Comparison of ENCODE assay signal across 21 cellular contexts in genomic region chr16:20504418-20504817, GRCh38. TPM values are rescaled to one million over a fixed set of nuclear protein-coding genes. Genes with fewer than 3 reads are reported as not detected.
A peak's percentile ranks its signal among the peaks of the same experiment; 100 is the strongest.
DNase-seq lines count a peak whose midpoint lies in the region; ATAC-seq, FAIRE-seq and TF ChIP-seq lines count a peak whose summit lies in the region.
"Had no signal": no experiment of that assay in that cellular context is flagged by ENCODE, and none has a peak within 500 bp of the region (broad histone marks: within the 10 kb centered on the region; RNA-seq: fewer than 3 reads in every experiment).

No MANE protein-coding gene starts in this region.

- no peaks in the 10 kb centered on the region for H4K20me1 ChIP-seq in HepG2 (ENCODE audit: insufficient read depth, low read length)

- DNase-seq in NCI-H2029 treated with DMSO at 0.1 percent for 48 hours (lab: John Stamatoyannopoulos, UW) (peak; percentile 51), HepG2 (ENCODE audit: low spot score) (no peak), prostate gland (ENCODE audit: low spot score) (peak; percentile 7), Calu3 (no peak), H7 (no peak)
- DNase-seq in activated naive CD4-positive, alpha-beta T cell (lab: John Stamatoyannopoulos, UW), result no peak
- DNase-seq: ACHN; BE2C; C1 segment of cervical spinal cord; CD4-positive, CD25-positive, alpha-beta regulatory T cell; CD8-positive, alpha-beta memory T cell; COR-L47 had no signal

- H3K9me3 ChIP-seq in HepG2 (ENCODE audit: low read length) (peaks cover 36% of the 10 kb centered on the region), prostate gland (no peaks in the 10 kb centered on the region)
- H3K9me3 ChIP-seq: BE2C, HAP-1 had no signal

- WGBS in HepG2 (ENCODE audit: low lambda C conversion rate), result 11% methylated on average over 1 of the region's 1 CpG
- WGBS in prostate gland, result 80% methylated on average over 1 of the region's 1 CpG

- no peak for TF ChIP-seq POLR2A in HepG2 (IDR thresholded peaks at IDR 0.05; ENCODE audit: insufficient read depth in 1 of 2, low read depth in 2 of 2, low read length in 2 of 2)
- TF ChIP-seq POLR2A in prostate gland (IDR thresholded peaks at IDR 0.05), result no peak

- BruUV-seq in HepG2 (replicated peaks; lab: Mats Ljungman, UMichigan), result no TSS peak
- no TSS peak for BruUV-seq in Calu3 (replicated peaks; lab: Mats Ljungman, UMichigan)

- TF ChIP-seq CTCF in VCaP (conservative IDR thresholded peaks at IDR 0.05) (no peak), HepG2 (CRISPR knock-in tag; IDR thresholded peaks at IDR 0.05) (no peak), prostate gland (IDR thresholded peaks at IDR 0.05) (no peak), Calu3 (IDR thresholded peaks at IDR 0.05; ENCODE audit: unreplicated experiment) (no peak)

- no peaks in the 10 kb centered on the region; a peak in 1 of 5 replicates for H3K27me3 ChIP-seq in HepG2 (ENCODE audit: control insufficient read depth in 1 of 2, insufficient read depth in 2 of 2, low read length in 2 of 2)
- no peaks in the 10 kb centered on the region for H3K27me3 ChIP-seq in prostate gland (replicated peaks; ENCODE audit: insufficient read depth)
- no peaks in the 10 kb centered on the region for H3K27me3 ChIP-seq in H7 (ENCODE audit: control insufficient read depth, insufficient read depth, low read length)
- H3K27me3 ChIP-seq: BE2C had no signal

- no peak overlapping the region for H2AFZ ChIP-seq in HepG2 (ENCODE audit: low read length)

- H3K4me2 ChIP-seq in HepG2 (ENCODE audit: low read depth, low read length), result no peak overlapping the region

- H3K9ac ChIP-seq in HepG2 (ENCODE audit: insufficient read depth, low read depth, low read length), result no peak overlapping the region

- no peaks in the 10 kb centered on the region for H3K4me1 Mint-ChIP-seq in Calu3 (ENCODE audit: low read depth, unreplicated experiment)
- H3K4me1 Mint-ChIP-seq: CD4-positive, CD25-positive, alpha-beta regulatory T cell; CD8-positive, alpha-beta memory T cell had no signal

- H3K4me3 ChIP-seq in HepG2 (replicated peaks in 1 of 3; ENCODE audit: insufficient read depth in 1 of 3, low read depth in 2 of 3, low read length in 3 of 3), result no peak overlapping the region
- no peak overlapping the region for H3K4me3 ChIP-seq in prostate gland
- H3K4me3 ChIP-seq in H7 (ENCODE audit: insufficient read depth, low read depth, low read length), result no peak overlapping the region
- H3K4me3 ChIP-seq: HAP-1 had no signal

- FAIRE-seq in HepG2 (lab: Jason Lieb, UNC), result peak; percentile 21
- FAIRE-seq: A204.1, D721Med, G401.6, GM12891, GM19239 had no signal

- CTCF ChIA-PET in HepG2 (lab: Yijun Ruan, JAX; ENCODE audit: low intra/inter-chr PET ratio, low total read pairs) (no interaction called here), Calu3 (lab: Charles Lee) (no interaction called here)

- H3K4me1 ChIP-seq in HepG2 (ENCODE audit: insufficient read depth, low read length) (no peaks in the 10 kb centered on the region), prostate gland (replicated peaks) (peaks cover 4% of the 10 kb centered on the region)
- H3K4me1 ChIP-seq: BE2C, HAP-1 had no signal

- no peaks in the 10 kb centered on the region for H3K36me3 Mint-ChIP-seq in Calu3 (ENCODE audit: insufficient read depth, unreplicated experiment)
- H3K36me3 Mint-ChIP-seq: CD4-positive, CD25-positive, alpha-beta regulatory T cell; CD8-positive, alpha-beta memory T cell had no signal

- H3K79me2 ChIP-seq in HepG2 (ENCODE audit: insufficient read depth, low read length), result no peaks in the 10 kb centered on the region

- intact Hi-C loops in HepG2 (cut with micrococcal nuclease; ENCODE audit: unreplicated experiment), result no loop called here
- intact Hi-C loops in prostate gland (cut with DNase I), result no loop called here
- intact Hi-C loops in Calu3 (cut with micrococcal nuclease; ENCODE audit: unreplicated experiment), result no loop called here

- in situ Hi-C loops in HepG2 (cut with HindIII; ENCODE audit: extremely low pct_ligation_motif_present, low pct_unique_long_range_greater_than_20kb), result no loop called here

- peaks cover 9% of the 10 kb centered on the region for H3K9me3 Mint-ChIP-seq in Calu3 (ENCODE audit: low read depth, unreplicated experiment)

- TF ChIP-seq EP300 in HepG2 (IDR thresholded peaks at IDR 0.05; ENCODE audit: low read depth in 2 of 2, low read length in 2 of 2) (no peak), HepG2 (CRISPR knock-in tag; IDR thresholded peaks at IDR 0.05; ENCODE audit: borderline replicate concordance) (no peak)

- no peak for TF ChIP-seq RAD21 in HepG2 (CRISPR knock-in tag; IDR thresholded peaks at IDR 0.05)

- H3K4me3 Mint-ChIP-seq in Calu3 (ENCODE audit: low read depth, unreplicated experiment), result no peak overlapping the region
- H3K4me3 Mint-ChIP-seq: CD4-positive, CD25-positive, alpha-beta regulatory T cell; CD8-positive, alpha-beta memory T cell had no signal

- ATAC-seq in HepG2, result no peak

- no peaks in the 10 kb centered on the region for H3K36me3 ChIP-seq in HepG2 (replicated peaks in 1 of 2; ENCODE audit: control insufficient read depth in 1 of 2, insufficient read depth in 2 of 2, low read length in 2 of 2)
- H3K36me3 ChIP-seq in prostate gland, result no peaks in the 10 kb centered on the region
- H3K36me3 ChIP-seq in H7 (replicated peaks; ENCODE audit: control insufficient read depth, insufficient read depth, low read length), result no peaks in the 10 kb centered on the region
- H3K36me3 ChIP-seq: BE2C, HAP-1 had no signal

- POLR2A ChIA-PET in HepG2 (lab: Yijun Ruan, JAX), result no interaction called here

- H3K27ac ChIP-seq in VCaP (peak overlapping the region; percentile 26; the same call in 1 of the 2 replicates), HepG2 (ENCODE audit: extremely low read length, insufficient read depth, low read length) (no peak overlapping the region), prostate gland (no peak overlapping the region)

- no peak overlapping the region for H3K27ac Mint-ChIP-seq in Calu3 (ENCODE audit: unreplicated experiment)

- H3K27me3 Mint-ChIP-seq in Calu3 (ENCODE audit: unreplicated experiment), result no peaks in the 10 kb centered on the region
- H3K27me3 Mint-ChIP-seq: CD8-positive, alpha-beta memory T cell had no signal

TF ChIP-seq in HepG2, 621 proteins besides CTCF, POLR2A, EP300 and RAD21 (continues in another document):
- TF ChIP-seq ZNF691 (CRISPR knock-in tag; IDR thresholded peaks at IDR 0.05; ENCODE audit: borderline replicate concordance, low read depth) (no peak), DNMT1 (CRISPR knock-in tag; IDR thresholded peaks at IDR 0.05) (0 out of 2 replicates have a peak, but pooled peaks have one; percentile 1), TCF12 (IDR thresholded peaks at IDR 0.05) (no peak), TCF12 (CRISPR knock-in tag; IDR thresholded peaks at IDR 0.05) (no peak), ZBTB46 (CRISPR knock-in tag; IDR thresholded peaks at IDR 0.05; ENCODE audit: borderline replicate concordance) (no peak), ZNF891 (CRISPR knock-in tag; IDR thresholded peaks at IDR 0.05) (0 out of 2 replicates have a peak, but pooled peaks have one; percentile 18), SOX6 (IDR thresholded peaks at IDR 0.05) (no peak), SOX6 (CRISPR knock-in tag; IDR thresholded peaks at IDR 0.05) (no peak), STAT5B (CRISPR knock-in tag; IDR thresholded peaks at IDR 0.05) (no peak)

RNA-seq across cellular contexts. Expression of gene ACSM2A, which starts 53.1 kb away (rescaled TPM):
- total RNA-seq in HepG2 (2016; rRNA removed; fragmentation: Illumina TruSeq; extraction: Trizol), result 10.6 and 16.3 TPM in 2 replicates
- 2.9 and 3.1 TPM in 2 replicates for total RNA-seq in HepG2 (2016; cell fraction: cytosol; rRNA removed; fragmentation: Illumina TruSeq; extraction: Trizol; ENCODE audit: low read depth)
- 11.7 and 15.3 TPM in 2 replicates for total RNA-seq in HepG2 (2016; cell fraction: insoluble cytoplasmic fraction; rRNA removed; fragmentation: Illumina TruSeq; extraction: Trizol)
- total RNA-seq in HepG2 (2016; cell fraction: membrane; rRNA removed; fragmentation: Illumina TruSeq; extraction: Trizol), result 4.0 and 5.9 TPM in 2 replicates
- 28.0 and 30.1 TPM in 2 replicates for total RNA-seq in HepG2 (2016; cell fraction: nucleus; rRNA removed; fragmentation: Illumina TruSeq; extraction: Trizol)
- 11.4 and 20.8 TPM in 2 replicates for polyA plus RNA-seq in HepG2 (2011; rRNA removed)
- 5.3 and 12.2 TPM in 2 replicates for polyA plus RNA-seq in HepG2 (2011; cell fraction: cytosol; rRNA removed)
- polyA plus RNA-seq in HepG2 (2011; cell fraction: nucleus; rRNA removed), result 20.1 and 45.8 TPM in 2 replicates
- 30.0 and 36.4 TPM in 2 replicates for polyA plus RNA-seq in HepG2 (2012)
- polyA plus RNA-seq in HepG2 (2016; cell fraction: cytosol; fragmentation: Illumina TruSeq; extraction: Trizol; ENCODE audit: low read depth), result 2.7 and 3.5 TPM in 2 replicates
- polyA plus RNA-seq in HepG2 (2016; cell fraction: insoluble cytoplasmic fraction; fragmentation: Illumina TruSeq; extraction: Trizol; ENCODE audit: low read depth), result 8.6 and 9.3 TPM in 2 replicates
- 4.8 and 5.5 TPM in 2 replicates for polyA plus RNA-seq in HepG2 (2016; cell fraction: membrane; fragmentation: Illumina TruSeq; extraction: Trizol; ENCODE audit: low read depth)
- 37.9 and 41.5 TPM in 2 replicates for polyA plus RNA-seq in HepG2 (2016; cell fraction: nucleus; fragmentation: Illumina TruSeq; extraction: Trizol; ENCODE audit: insufficient read depth, low read depth)
- polyA minus RNA-seq in HepG2 (2011; rRNA and poly(A)+ RNA removed; ENCODE audit: low replicate concordance), result 3.7 TPM in 1 of 2 replicates, not detected in the other
- polyA minus RNA-seq in HepG2 (2011; cell fraction: cytosol; rRNA and poly(A)+ RNA removed), result 3.5 and 4.2 TPM in 2 replicates
- polyA minus RNA-seq in HepG2 (2011; cell fraction: nucleus; rRNA and poly(A)+ RNA removed), result 39.3 and 73.2 TPM in 2 replicates
- under 1 TPM in 1 of 2 donors, not detected in 1; 0.17 TPM for total RNA-seq in prostate gland
- total RNA-seq in Calu3 (2022), result not detected in 2 replicates
- not detected in 2 replicates for total RNA-seq in H7 (2014; rRNA removed; shearing (Covaris generic))
- total RNA-seq: CD4-positive, CD25-positive, alpha-beta regulatory T cell; CD8-positive, alpha-beta memory T cell; H1; HT-29 had no signal
- polyA plus RNA-seq: CD4-positive, CD25-positive, alpha-beta regulatory T cell; CD8-positive, alpha-beta memory T cell; H1 had no signal

Comparison
In these comparisons a context has a peak if more than half of its experiments do, and no peak if none do; other contexts are left out.
1. DNase-seq: peak in NCI-H2029 treated with DMSO at 0.1 percent for 48 hours (single experiment) and prostate gland (single experiment); none in HepG2 (single experiment), Calu3 (single experiment), H7 (single experiment) and activated naive CD4-positive, alpha-beta T cell (0 of 4).